32 cellular contexts compared by ENCODE assay signal in genomic region chr14:65915125-65915524, GRCh38.
A peak's percentile ranks its signal among the peaks of the same experiment; 100 is the strongest.
DNase-seq lines count a peak whose midpoint lies in the region; ATAC-seq, FAIRE-seq and TF ChIP-seq lines count a peak whose summit lies in the region.
"Had no signal": no experiment of that assay in that cellular context is flagged by ENCODE, and none has a peak within 500 bp of the region (broad histone marks: within the 10 kb centered on the region; RNA-seq: fewer than 3 reads in every experiment).

No MANE protein-coding gene starts in this region.

- no peaks in the 10 kb centered on the region for H3K36me3 ChIP-seq in bronchial epithelial cell (ENCODE audit: control insufficient read depth, insufficient read depth, low read length)
- H3K36me3 ChIP-seq: esophagus squamous epithelium, gastrocnemius medialis, HAP-1, Peyer's patch, suprapubic skin, upper lobe of left lung had no signal

- peaks cover 2% of the 10 kb centered on the region for H3K9me3 Mint-ChIP-seq in activated CD4-positive, alpha-beta T cell treated with anti-CD3 and anti-CD28 coated beads for 36 hours (ENCODE audit: low read depth)
- H3K9me3 Mint-ChIP-seq in natural killer cell treated with Interleukin-12 subunit alpha and Interleukin-12 subunit beta and Interleukin-15 and Interleukin-18, amount 100 ng/mL, for 72 hours = no peaks in the 10 kb centered on the region
- H3K9me3 Mint-ChIP-seq: activated naive CD4-positive, alpha-beta T cell treated with anti-CD3 and anti-CD28 coated beads, Interleukin-2, amount 50 U/mL, for 24 hours; naive thymus-derived CD8-positive, alpha-beta T cell; stimulated activated memory B cell treated with anti-CD40 and anti-IgM and Interleukin-4, amounts not matched to agents 10 μg/mL and 1 μg/mL and 100 μg/mL, for 72 hours had no signal

- H3K36me3 Mint-ChIP-seq in activated CD4-positive, alpha-beta T cell treated with anti-CD3 and anti-CD28 coated beads for 36 hours (ENCODE audit: low read depth) = no peaks in the 10 kb centered on the region
- peaks cover 5% of the 10 kb centered on the region for H3K36me3 Mint-ChIP-seq in natural killer cell treated with Interleukin-12 subunit alpha and Interleukin-12 subunit beta and Interleukin-15 and Interleukin-18, amount 100 ng/mL, for 72 hours
- H3K36me3 Mint-ChIP-seq: stimulated activated memory B cell treated with anti-CD40 and anti-IgM and Interleukin-4, amounts not matched to agents 10 μg/mL and 1 μg/mL and 100 μg/mL, for 72 hours had no signal

- no peak overlapping the region for H3K4me3 ChIP-seq in bronchial epithelial cell (ENCODE audit: low read depth, low read length)
- H3K4me3 ChIP-seq: esophagus squamous epithelium, gastrocnemius medialis, HAP-1, lung, Peyer's patch, suprapubic skin, upper lobe of left lung had no signal

- DNase-seq in activated CD4-positive, alpha-beta T cell treated with anti-CD3 and anti-CD28 coated beads for 36 hours = no peak
- DNase-seq in activated CD4-positive, alpha-beta T cell treated with anti-CD3 and anti-CD28 coated beads for 1 hour = no peak
- DNase-seq in ELR (ENCODE audit: low read depth) (peak; percentile 4), bronchial epithelial cell (ENCODE audit: low read depth) (peak; percentile 38), amygdala (lab: John Stamatoyannopoulos, UW) (no peak), NCI-H510A (lab: John Stamatoyannopoulos, UW) (no peak)
- no peak for DNase-seq in natural killer cell treated with Interleukin-12 subunit alpha and Interleukin-12 subunit beta and Interleukin-15 and Interleukin-18, amount 100 ng/mL, for 72 hours (ENCODE audit: low spot score)
- DNase-seq: 8988T; activated CD4-positive, alpha-beta T cell treated with anti-CD3 and anti-CD28 coated beads for 4 hours; DMS79 treated with DMSO at 0.1 percent for 48 hours; esophagus squamous epithelium; gastrocnemius medialis; Karpas-422; kidney glomerular epithelial cell; naive thymus-derived CD8-positive, alpha-beta T cell; NCI-H1417; NCI-H2029; NCI-H69; occipital lobe; Peyer's patch; SHP77; stimulated activated CD4-positive, alpha-beta T cell treated with anti-CD3 and anti-CD28 coated beads, Interleukin-15, amount 100 ng/mL, for 24 hours; T-helper 17 cell; upper lobe of left lung had no signal

- POLR2A ChIA-PET in activated CD4-positive, alpha-beta T cell treated with anti-CD3 and anti-CD28 coated beads for 36 hours (lab: Charles Lee) = interaction anchor here (0.6 kb wide), 1 partner anchor 1189 kb away, joined by 3 read pairs; no protein-coding TSS in a partner anchor

- no peaks in the 10 kb centered on the region for H3K27me3 Mint-ChIP-seq in activated CD4-positive, alpha-beta T cell treated with anti-CD3 and anti-CD28 coated beads for 36 hours
- no peaks in the 10 kb centered on the region for H3K27me3 Mint-ChIP-seq in natural killer cell treated with Interleukin-12 subunit alpha and Interleukin-12 subunit beta and Interleukin-15 and Interleukin-18, amount 100 ng/mL, for 72 hours
- H3K27me3 Mint-ChIP-seq: activated naive CD4-positive, alpha-beta T cell treated with anti-CD3 and anti-CD28 coated beads, Interleukin-2, amount 50 U/mL, for 24 hours; naive thymus-derived CD8-positive, alpha-beta T cell; T-helper 17 cell had no signal

- intact Hi-C loops in activated CD4-positive, alpha-beta T cell treated with anti-CD3 and anti-CD28 coated beads for 36 hours (cut with DNase I, micrococcal nuclease) = no loop called here

- peak; percentile 68 for ATAC-seq in activated CD4-positive, alpha-beta T cell treated with anti-CD3 and anti-CD28 coated beads for 36 hours
- ATAC-seq in natural killer cell treated with Interleukin-12 subunit alpha and Interleukin-12 subunit beta and Interleukin-15 and Interleukin-18, amount 100 ng/mL, for 72 hours = peak in 1 of 2 donors; percentile 71
- no peak for ATAC-seq in HG02970 (IDR thresholded peaks at IDR 0.05; ENCODE audit: low FRiP score, unreplicated experiment)
- ATAC-seq: gastrocnemius medialis; naive thymus-derived CD8-positive, alpha-beta T cell; stimulated activated memory B cell treated with anti-CD40 and anti-IgM and Interleukin-4, amounts not matched to agents 10 μg/mL and 1 μg/mL and 100 μg/mL, for 72 hours; T-helper 17 cell had no signal

- H3K4me1 Mint-ChIP-seq in activated CD4-positive, alpha-beta T cell treated with anti-CD3 and anti-CD28 coated beads for 36 hours = peaks cover 16% of the 10 kb centered on the region
- H3K4me1 Mint-ChIP-seq in natural killer cell treated with Interleukin-12 subunit alpha and Interleukin-12 subunit beta and Interleukin-15 and Interleukin-18, amount 100 ng/mL, for 72 hours (ENCODE audit: low read depth in 2 of 2) = peaks cover 19 to 36% of the 10 kb centered on the region in 2 donors
- H3K4me1 Mint-ChIP-seq: stimulated activated memory B cell treated with anti-CD40 and anti-IgM and Interleukin-4, amounts not matched to agents 10 μg/mL and 1 μg/mL and 100 μg/mL, for 72 hours had no signal

- no peak overlapping the region for H3K27ac Mint-ChIP-seq in activated CD4-positive, alpha-beta T cell treated with anti-CD3 and anti-CD28 coated beads for 36 hours
- peak overlapping the region in 1 of 2 donors; percentile 45 for H3K27ac Mint-ChIP-seq in natural killer cell treated with Interleukin-12 subunit alpha and Interleukin-12 subunit beta and Interleukin-15 and Interleukin-18, amount 100 ng/mL, for 72 hours
- H3K27ac Mint-ChIP-seq: activated naive CD4-positive, alpha-beta T cell treated with anti-CD3 and anti-CD28 coated beads, Interleukin-2, amount 50 U/mL, for 24 hours; activated T-helper 1 cell treated with anti-CD3 and anti-CD28 coated beads, Interleukin-12 subunit alpha, Interleukin-12 subunit beta, Interleukin-2, Interleukin-4 antibody, amounts not matched to agents 30 ng/mL and 10 ng/mL and 1 ng/mL, durations not matched to agents 14 hours and 24 hours and 36 hours; stimulated activated memory B cell treated with anti-CD40 and anti-IgM and Interleukin-4, amounts not matched to agents 10 μg/mL and 1 μg/mL and 100 μg/mL, for 72 hours; T-helper 17 cell had no signal

- CTCF ChIA-PET in activated CD4-positive, alpha-beta T cell treated with anti-CD3 and anti-CD28 coated beads for 36 hours (lab: Charles Lee) = interaction anchor here (0.5 to 2.8 kb wide), 2 partner anchors 12 to 758 kb away, joined by 4 to 12 read pairs; no protein-coding TSS in a partner anchor

- H3K27me3 ChIP-seq in bronchial epithelial cell (ENCODE audit: control insufficient read depth, insufficient read depth, low read length) = no peaks in the 10 kb centered on the region
- H3K27me3 ChIP-seq: gastrocnemius medialis, Peyer's patch, suprapubic skin, upper lobe of left lung had no signal

- TF ChIP-seq CTCF in bronchial epithelial cell (IDR thresholded peaks at IDR 0.05; ENCODE audit: insufficient read depth, low read length, severe bottlenecking) = no peak

- no peak overlapping the region for H3K4me3 Mint-ChIP-seq in activated CD4-positive, alpha-beta T cell treated with anti-CD3 and anti-CD28 coated beads for 36 hours
- peak overlapping the region; percentile 8 for H3K4me3 Mint-ChIP-seq in natural killer cell treated with Interleukin-12 subunit alpha and Interleukin-12 subunit beta and Interleukin-15 and Interleukin-18, amount 100 ng/mL, for 72 hours
- H3K4me3 Mint-ChIP-seq: activated naive CD4-positive, alpha-beta T cell treated with anti-CD3 and anti-CD28 coated beads, Interleukin-2, amount 50 U/mL, for 24 hours; activated T-helper 1 cell treated with anti-CD3 and anti-CD28 coated beads, Interleukin-12 subunit alpha, Interleukin-12 subunit beta, Interleukin-2, Interleukin-4 antibody, amounts not matched to agents 30 ng/mL and 10 ng/mL and 1 ng/mL, durations not matched to agents 14 hours and 24 hours and 36 hours; stimulated activated memory B cell treated with anti-CD40 and anti-IgM and Interleukin-4, amounts not matched to agents 10 μg/mL and 1 μg/mL and 100 μg/mL, for 72 hours; T-helper 17 cell had no signal

- FAIRE-seq in bronchial epithelial cell (lab: Jason Lieb, UNC) = no peak
- FAIRE-seq: endometrium had no signal

Comparison
In these comparisons a context has a peak if more than half of its experiments do, and no peak if none do; other contexts are left out.
1. DNase-seq: peak in ELR (single experiment) and bronchial epithelial cell (single experiment); none in activated CD4-positive, alpha-beta T cell treated with anti-CD3 and anti-CD28 coated beads for 36 hours (single experiment), activated CD4-positive, alpha-beta T cell treated with anti-CD3 and anti-CD28 coated beads for 1 hour (single experiment), natural killer cell treated with Interleukin-12 subunit alpha and Interleukin-12 subunit beta and Interleukin-15 and Interleukin-18, amount 100 ng/mL, for 72 hours (single experiment), amygdala (0 of 56) and NCI-H510A (single experiment).